In the genomic region with DNA sequence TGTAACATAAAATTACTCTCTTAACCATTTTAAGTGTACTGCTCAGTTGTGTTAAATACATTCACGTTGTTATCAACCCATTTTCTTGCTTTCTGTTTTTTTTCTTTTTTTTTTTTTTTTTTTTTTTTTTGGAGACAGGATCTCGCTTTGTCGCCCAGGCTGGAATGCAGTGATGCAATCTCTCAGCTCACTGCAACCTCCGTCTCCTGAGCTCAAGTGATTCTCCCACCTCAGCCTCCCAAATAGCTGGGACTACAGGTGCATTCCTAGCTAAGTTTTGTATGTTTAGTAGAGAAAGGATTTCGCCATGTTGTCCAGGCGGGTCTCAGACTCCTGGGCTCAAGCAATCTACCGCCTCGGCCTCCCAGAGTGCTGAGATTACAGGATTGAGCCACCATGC, we compare ENCODE assay signal across 1 cellular context.
TF ChIP-seq lines count a peak whose summit lies in the region.

No MANE protein-coding gene starts in this region.

TF ChIP-seq in HEK293, 187 proteins besides CTCF, POLR2A, EP300 and RAD21 (continued from another document):
- TF ChIP-seq ZNF362 (tag by site-specific recombination; IDR thresholded peaks at IDR 0.05) (peak; percentile 38; the same call in 1 of the 2 replicates), ZNF792 (tag by site-specific recombination; IDR thresholded peaks at IDR 0.05) (no peak), ZNF16 (tag by site-specific recombination; IDR thresholded peaks at IDR 0.05; ENCODE audit: low read depth) (no peak), ZNF423 (tag by site-specific recombination; IDR thresholded peaks at IDR 0.05) (no peak), ZNF146 (tag by site-specific recombination; IDR thresholded peaks at IDR 0.05) (no peak), ZFHX2 (tag by site-specific recombination; conservative IDR thresholded peaks at IDR 0.05) (no peak), KLF8 (tag by site-specific recombination; IDR thresholded peaks at IDR 0.05) (no peak)
